In the genomic region with DNA sequence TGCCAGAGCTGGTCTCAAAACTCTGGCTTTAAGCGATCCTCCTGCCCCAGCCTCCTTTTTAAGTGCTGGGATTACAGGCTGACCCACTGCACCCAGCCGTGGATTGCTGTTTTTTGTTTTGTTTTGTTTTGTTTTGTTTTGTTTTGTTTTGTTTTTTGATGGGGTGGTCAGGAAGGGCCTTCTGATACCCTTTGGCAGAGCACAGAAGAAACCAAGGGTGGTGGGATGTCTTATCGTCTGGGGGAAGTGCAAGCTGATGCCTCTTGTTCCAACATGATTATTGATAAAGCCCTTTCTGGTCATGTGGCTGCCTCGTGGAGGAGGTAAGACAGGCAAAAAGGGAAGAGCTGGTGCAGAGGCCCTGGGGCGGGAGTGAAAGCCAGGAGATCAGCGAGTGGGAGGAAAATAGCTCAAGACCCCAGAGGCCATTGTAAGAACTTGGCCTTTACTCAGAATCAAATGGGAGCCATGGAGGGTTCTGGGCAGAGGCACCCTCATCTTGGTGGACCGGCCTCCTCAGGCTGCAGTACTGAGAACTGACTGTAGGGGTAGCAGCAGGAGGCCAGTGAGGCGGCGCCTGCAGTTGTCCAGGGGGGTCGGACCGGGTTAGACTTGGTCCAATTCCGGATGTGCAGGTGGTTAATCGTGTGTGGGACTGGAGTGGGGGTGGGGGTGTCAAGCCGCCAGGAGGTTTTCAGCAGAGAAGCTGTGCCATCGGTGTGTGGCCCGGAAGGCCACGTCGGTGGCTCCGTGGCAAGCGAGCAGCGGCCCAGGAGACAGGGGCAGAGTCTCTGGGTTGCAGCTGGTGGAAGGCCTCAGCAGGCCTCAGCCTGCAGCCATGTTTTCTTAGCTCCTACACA, we compare ENCODE assay signal across 9 cellular contexts.
DNase-seq lines count a peak whose midpoint lies in the region; ATAC-seq and TF ChIP-seq lines count a peak whose summit lies in the region.
"Had no signal": no experiment of that assay in that cellular context is flagged by ENCODE, and none has a peak within 500 bp of the region (broad histone marks: within the 10 kb centered on the region; RNA-seq: fewer than 3 reads in every experiment).

No MANE protein-coding gene starts in this region.

- DNase-seq in BJ (ENCODE audit: low read depth), result no peak
- no peak for DNase-seq in ascending aorta (ENCODE audit: low spot score in 2 of 2)
- peak in 1 of 3 donors; percentile 38 for DNase-seq in mucosa of descending colon
- DNase-seq in NCI-H2107 (lab: John Stamatoyannopoulos, UW), result no peak
- no peak for DNase-seq in nucleus accumbens (lab: John Stamatoyannopoulos, UW)
- no peak for DNase-seq in central memory CD4-positive, alpha-beta T cell

- H3K36me3 ChIP-seq in BJ (ENCODE audit: control insufficient read depth, insufficient read depth, low read length) (no peaks in the 10 kb centered on the region; the same call in 1 of the 2 replicates), ascending aorta (no peaks in the 10 kb centered on the region), mucosa of descending colon (ENCODE audit: low read depth) (no peaks in the 10 kb centered on the region)

- POLR2A ChIA-PET in BJ (lab: Charles Lee), result no interaction called here

- ATAC-seq in mucosa of descending colon (peak; percentile 49), HG02763 (IDR thresholded peaks at IDR 0.05; ENCODE audit: unreplicated experiment) (no peak)
- ATAC-seq: stimulated activated naive CD8-positive, alpha-beta T cell treated with anti-CD3 and anti-CD28 coated beads, Interleukin-15, amount 100 ng/mL, for 72 hours had no signal

- intact Hi-C loops in ascending aorta (cut with DNase I) (no loop called here), mucosa of descending colon (cut with DNase I, micrococcal nuclease) (no loop called here)

- TF ChIP-seq RAD21 in Ishikawa (IDR thresholded peaks at IDR 0.05; ENCODE audit: low read depth), result peak; percentile 10; the same call in 1 of the 2 replicates

- H3K27me3 ChIP-seq in BJ (ENCODE audit: control insufficient read depth, insufficient read depth, low read length), result no peaks in the 10 kb centered on the region
- H3K27me3 ChIP-seq in ascending aorta, result no peaks in the 10 kb centered on the region

- H3K4me1 ChIP-seq in ascending aorta (peaks cover 7 to 19% of the 10 kb centered on the region in 2 donors), mucosa of descending colon (ENCODE audit: low read depth) (peaks cover 2% of the 10 kb centered on the region)

- no peak for TF ChIP-seq EP300 in Ishikawa (IDR thresholded peaks at IDR 0.05; ENCODE audit: borderline replicate concordance)

- H3K9me3 ChIP-seq in ascending aorta (no peaks in the 10 kb centered on the region), mucosa of descending colon (no peaks in the 10 kb centered on the region)

- H3K4me3 ChIP-seq in BJ (ENCODE audit: low read depth, low read length) (no peak overlapping the region), ascending aorta (no peak overlapping the region), mucosa of descending colon (no peak overlapping the region)

- no peak overlapping the region for H3K27ac ChIP-seq in ascending aorta

- TF ChIP-seq CTCF in BJ (IDR thresholded peaks at IDR 0.05; ENCODE audit: insufficient read depth, low read depth, low read length) (peak; percentile 56), ascending aorta (IDR thresholded peaks at IDR 0.05) (peak; percentile 24 to 46 (median 33)), mucosa of descending colon (IDR thresholded peaks at IDR 0.05) (no peak)

- CTCF ChIA-PET in BJ (lab: Yijun Ruan, JAX), result interaction anchor here (0.6 to 1.5 kb wide), 8 partner anchors 10 to 108 kb away, joined by 3 to 6 read pairs (median 4); no protein-coding TSS in a partner anchor

TF ChIP-seq in Ishikawa, 13 proteins besides CTCF, POLR2A, EP300 and RAD21:
- no peak for TF ChIP-seq NFIC (IDR thresholded peaks at IDR 0.05)
